ENCODE assay signal across 1 cellular context in genomic region chr2:95206086-95206485, GRCh38.
TF ChIP-seq lines count a peak whose summit lies in the region.

No MANE protein-coding gene starts in this region.

TF ChIP-seq in endothelial cell of umbilical vein, 7 proteins besides CTCF, POLR2A, EP300 and RAD21 (continued from another document):
- no peak for TF ChIP-seq MAX (IDR thresholded peaks at IDR 0.05; ENCODE audit: insufficient read depth, insufficient read length)
- no peak for TF ChIP-seq MYC (IDR thresholded peaks at IDR 0.05; ENCODE audit: low read depth, low read length)
